In genomic region chr20:50788045-50788867, GRCh38 we compare ENCODE assay signal across 1 cellular context.
TF ChIP-seq lines count a peak whose summit lies in the region.

No MANE protein-coding gene starts in this region.

TF ChIP-seq in HepG2, 621 proteins besides CTCF, POLR2A, EP300 and RAD21 (continued from another document and continues in another):
- TF ChIP-seq ZNF142 (CRISPR knock-in tag; IDR thresholded peaks at IDR 0.05): no peak
- no peak for TF ChIP-seq NKX3-1 (CRISPR knock-in tag; IDR thresholded peaks at IDR 0.05)
- TF ChIP-seq, protein P1, sequence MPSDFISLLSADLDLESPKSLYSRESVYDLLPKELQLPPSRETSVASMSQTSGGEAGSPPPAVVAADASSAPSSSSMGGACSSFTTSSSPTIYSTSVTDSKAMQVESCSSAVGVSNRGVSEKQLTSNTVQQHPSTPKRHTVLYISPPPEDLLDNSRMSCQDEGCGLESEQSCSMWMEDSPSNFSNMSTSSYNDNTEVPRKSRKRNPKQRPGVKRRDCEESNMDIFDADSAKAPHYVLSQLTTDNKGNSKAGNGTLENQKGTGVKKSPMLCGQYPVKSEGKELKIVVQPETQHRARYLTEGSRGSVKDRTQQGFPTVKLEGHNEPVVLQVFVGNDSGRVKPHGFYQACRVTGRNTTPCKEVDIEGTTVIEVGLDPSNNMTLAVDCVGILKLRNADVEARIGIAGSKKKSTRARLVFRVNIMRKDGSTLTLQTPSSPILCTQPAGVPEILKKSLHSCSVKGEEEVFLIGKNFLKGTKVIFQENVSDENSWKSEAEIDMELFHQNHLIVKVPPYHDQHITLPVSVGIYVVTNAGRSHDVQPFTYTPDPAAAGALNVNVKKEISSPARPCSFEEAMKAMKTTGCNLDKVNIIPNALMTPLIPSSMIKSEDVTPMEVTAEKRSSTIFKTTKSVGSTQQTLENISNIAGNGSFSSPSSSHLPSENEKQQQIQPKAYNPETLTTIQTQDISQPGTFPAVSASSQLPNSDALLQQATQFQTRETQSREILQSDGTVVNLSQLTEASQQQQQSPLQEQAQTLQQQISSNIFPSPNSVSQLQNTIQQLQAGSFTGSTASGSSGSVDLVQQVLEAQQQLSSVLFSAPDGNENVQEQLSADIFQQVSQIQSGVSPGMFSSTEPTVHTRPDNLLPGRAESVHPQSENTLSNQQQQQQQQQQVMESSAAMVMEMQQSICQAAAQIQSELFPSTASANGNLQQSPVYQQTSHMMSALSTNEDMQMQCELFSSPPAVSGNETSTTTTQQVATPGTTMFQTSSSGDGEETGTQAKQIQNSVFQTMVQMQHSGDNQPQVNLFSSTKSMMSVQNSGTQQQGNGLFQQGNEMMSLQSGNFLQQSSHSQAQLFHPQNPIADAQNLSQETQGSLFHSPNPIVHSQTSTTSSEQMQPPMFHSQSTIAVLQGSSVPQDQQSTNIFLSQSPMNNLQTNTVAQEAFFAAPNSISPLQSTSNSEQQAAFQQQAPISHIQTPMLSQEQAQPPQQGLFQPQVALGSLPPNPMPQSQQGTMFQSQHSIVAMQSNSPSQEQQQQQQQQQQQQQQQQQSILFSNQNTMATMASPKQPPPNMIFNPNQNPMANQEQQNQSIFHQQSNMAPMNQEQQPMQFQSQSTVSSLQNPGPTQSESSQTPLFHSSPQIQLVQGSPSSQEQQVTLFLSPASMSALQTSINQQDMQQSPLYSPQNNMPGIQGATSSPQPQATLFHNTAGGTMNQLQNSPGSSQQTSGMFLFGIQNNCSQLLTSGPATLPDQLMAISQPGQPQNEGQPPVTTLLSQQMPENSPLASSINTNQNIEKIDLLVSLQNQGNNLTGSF (CRISPR knock-in tag; IDR thresholded peaks at IDR 0.05): no peak
- TF ChIP-seq ZSCAN9 (CRISPR knock-in tag; IDR thresholded peaks at IDR 0.05; ENCODE audit: borderline replicate concordance): no peak
- no peak for TF ChIP-seq GPN1 (CRISPR knock-in tag; IDR thresholded peaks at IDR 0.05; ENCODE audit: borderline replicate concordance)
- TF ChIP-seq, protein P2, sequence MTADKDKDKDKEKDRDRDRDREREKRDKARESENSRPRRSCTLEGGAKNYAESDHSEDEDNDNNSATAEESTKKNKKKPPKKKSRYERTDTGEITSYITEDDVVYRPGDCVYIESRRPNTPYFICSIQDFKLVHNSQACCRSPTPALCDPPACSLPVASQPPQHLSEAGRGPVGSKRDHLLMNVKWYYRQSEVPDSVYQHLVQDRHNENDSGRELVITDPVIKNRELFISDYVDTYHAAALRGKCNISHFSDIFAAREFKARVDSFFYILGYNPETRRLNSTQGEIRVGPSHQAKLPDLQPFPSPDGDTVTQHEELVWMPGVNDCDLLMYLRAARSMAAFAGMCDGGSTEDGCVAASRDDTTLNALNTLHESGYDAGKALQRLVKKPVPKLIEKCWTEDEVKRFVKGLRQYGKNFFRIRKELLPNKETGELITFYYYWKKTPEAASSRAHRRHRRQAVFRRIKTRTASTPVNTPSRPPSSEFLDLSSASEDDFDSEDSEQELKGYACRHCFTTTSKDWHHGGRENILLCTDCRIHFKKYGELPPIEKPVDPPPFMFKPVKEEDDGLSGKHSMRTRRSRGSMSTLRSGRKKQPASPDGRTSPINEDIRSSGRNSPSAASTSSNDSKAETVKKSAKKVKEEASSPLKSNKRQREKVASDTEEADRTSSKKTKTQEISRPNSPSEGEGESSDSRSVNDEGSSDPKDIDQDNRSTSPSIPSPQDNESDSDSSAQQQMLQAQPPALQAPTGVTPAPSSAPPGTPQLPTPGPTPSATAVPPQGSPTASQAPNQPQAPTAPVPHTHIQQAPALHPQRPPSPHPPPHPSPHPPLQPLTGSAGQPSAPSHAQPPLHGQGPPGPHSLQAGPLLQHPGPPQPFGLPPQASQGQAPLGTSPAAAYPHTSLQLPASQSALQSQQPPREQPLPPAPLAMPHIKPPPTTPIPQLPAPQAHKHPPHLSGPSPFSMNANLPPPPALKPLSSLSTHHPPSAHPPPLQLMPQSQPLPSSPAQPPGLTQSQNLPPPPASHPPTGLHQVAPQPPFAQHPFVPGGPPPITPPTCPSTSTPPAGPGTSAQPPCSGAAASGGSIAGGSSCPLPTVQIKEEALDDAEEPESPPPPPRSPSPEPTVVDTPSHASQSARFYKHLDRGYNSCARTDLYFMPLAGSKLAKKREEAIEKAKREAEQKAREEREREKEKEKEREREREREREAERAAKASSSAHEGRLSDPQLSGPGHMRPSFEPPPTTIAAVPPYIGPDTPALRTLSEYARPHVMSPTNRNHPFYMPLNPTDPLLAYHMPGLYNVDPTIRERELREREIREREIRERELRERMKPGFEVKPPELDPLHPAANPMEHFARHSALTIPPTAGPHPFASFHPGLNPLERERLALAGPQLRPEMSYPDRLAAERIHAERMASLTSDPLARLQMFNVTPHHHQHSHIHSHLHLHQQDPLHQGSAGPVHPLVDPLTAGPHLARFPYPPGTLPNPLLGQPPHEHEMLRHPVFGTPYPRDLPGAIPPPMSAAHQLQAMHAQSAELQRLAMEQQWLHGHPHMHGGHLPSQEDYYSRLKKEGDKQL (CRISPR knock-in tag; IDR thresholded peaks at IDR 0.05; ENCODE audit: low read depth): no peak
- TF ChIP-seq, protein P3, sequence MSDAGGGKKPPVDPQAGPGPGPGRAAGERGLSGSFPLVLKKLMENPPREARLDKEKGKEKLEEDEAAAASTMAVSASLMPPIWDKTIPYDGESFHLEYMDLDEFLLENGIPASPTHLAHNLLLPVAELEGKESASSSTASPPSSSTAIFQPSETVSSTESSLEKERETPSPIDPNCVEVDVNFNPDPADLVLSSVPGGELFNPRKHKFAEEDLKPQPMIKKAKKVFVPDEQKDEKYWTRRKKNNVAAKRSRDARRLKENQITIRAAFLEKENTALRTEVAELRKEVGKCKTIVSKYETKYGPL (CRISPR knock-in tag; IDR thresholded peaks at IDR 0.05): peak; percentile 64; the same call in 1 of the 2 replicates
- no peak for TF ChIP-seq BORCS8-MEF2B (CRISPR knock-in tag; IDR thresholded peaks at IDR 0.05)
- no peak for TF ChIP-seq NCOA5 (CRISPR knock-in tag; IDR thresholded peaks at IDR 0.05)
- TF ChIP-seq MTA3 (CRISPR knock-in tag; IDR thresholded peaks at IDR 0.05): no peak
- TF ChIP-seq ZNF614 (CRISPR knock-in tag; IDR thresholded peaks at IDR 0.05; ENCODE audit: borderline replicate concordance): peak; percentile 59; the same call in 1 of the 2 replicates
- TF ChIP-seq ZNF143 (CRISPR knock-in tag; IDR thresholded peaks at IDR 0.05): no peak
- TF ChIP-seq CREM (IDR thresholded peaks at IDR 0.05): peak; percentile 48; the same call in 1 of the 2 replicates
- TF ChIP-seq CREM (CRISPR knock-in tag; IDR thresholded peaks at IDR 0.05): no peak
- no peak for TF ChIP-seq FOXM1 (CRISPR knock-in tag; IDR thresholded peaks at IDR 0.05)
- TF ChIP-seq ZNF251 (CRISPR knock-in tag; IDR thresholded peaks at IDR 0.05): no peak
- no peak for TF ChIP-seq ATF5 (CRISPR knock-in tag; IDR thresholded peaks at IDR 0.05; ENCODE audit: low read depth)
- TF ChIP-seq SMAD3 (CRISPR knock-in tag; IDR thresholded peaks at IDR 0.05): peak; percentile 56; the same call in 1 of the 2 replicates
- peak; percentile 73 for TF ChIP-seq ARID5B (CRISPR knock-in tag; IDR thresholded peaks at IDR 0.05)
- TF ChIP-seq ARID4A (CRISPR knock-in tag; IDR thresholded peaks at IDR 0.05; ENCODE audit: borderline replicate concordance): no peak
- TF ChIP-seq SKI (IDR thresholded peaks at IDR 0.05; ENCODE audit: partially characterized antibody): no peak
- TF ChIP-seq NRL (CRISPR knock-in tag; IDR thresholded peaks at IDR 0.05; ENCODE audit: borderline replicate concordance): no peak
- no peak for TF ChIP-seq TAF1 (CRISPR knock-in tag; IDR thresholded peaks at IDR 0.05)
- TF ChIP-seq ZNF10 (CRISPR knock-in tag; IDR thresholded peaks at IDR 0.05; ENCODE audit: borderline replicate concordance, low read depth): no peak
- TF ChIP-seq ZNF672 (CRISPR knock-in tag; IDR thresholded peaks at IDR 0.05): no peak
- TF ChIP-seq RFX5 (IDR thresholded peaks at IDR 0.05; ENCODE audit: low read depth, low read length): no peak
- TF ChIP-seq ZNF124 (CRISPR knock-in tag; IDR thresholded peaks at IDR 0.05): peak; percentile 48; the same call in 1 of the 2 replicates
- no peak for TF ChIP-seq NAIF1 (CRISPR knock-in tag; IDR thresholded peaks at IDR 0.05; ENCODE audit: borderline replicate concordance)
- no peak for TF ChIP-seq RELA (CRISPR knock-in tag; IDR thresholded peaks at IDR 0.05)
